ENCODE assay signal across 12 cellular contexts in genomic region chr1:6832789-6833188, GRCh38. TPM values are rescaled to one million over a fixed set of nuclear protein-coding genes. Genes with fewer than 3 reads are reported as not detected.
DNase-seq lines count a peak whose midpoint lies in the region; ATAC-seq, FAIRE-seq and TF ChIP-seq lines count a peak whose summit lies in the region.
"Had no signal": no experiment of that assay in that cellular context is flagged by ENCODE, and none has a peak within 500 bp of the region (broad histone marks: within the 10 kb centered on the region; RNA-seq: fewer than 3 reads in every experiment).

No MANE protein-coding gene starts in this region.

- peak overlapping the region; percentile 59 for H3K27ac Mint-ChIP-seq in T-helper 17 cell
- H3K27ac Mint-ChIP-seq: activated CD4-positive, alpha-beta T cell treated with anti-CD3 and anti-CD28 coated beads for 36 hours; activated naive CD8-positive, alpha-beta T cell treated with anti-CD3 and anti-CD28 coated beads, Interleukin-2, amount 10 ng/mL, durations not matched to agents 7 days and 5 days had no signal

- intact Hi-C loops in psoas muscle (cut with DNase I): no loop called here

- TF ChIP-seq CTCF in psoas muscle (IDR thresholded peaks at IDR 0.05): no peak

- peaks cover 11% of the 10 kb centered on the region for H3K4me1 Mint-ChIP-seq in T-helper 17 cell
- H3K4me1 Mint-ChIP-seq: activated naive CD8-positive, alpha-beta T cell treated with anti-CD3 and anti-CD28 coated beads, Interleukin-2, amount 10 ng/mL, durations not matched to agents 7 days and 5 days had no signal

- ATAC-seq in T-helper 17 cell (no peak), psoas muscle (peak in 3 of 4 donors; percentile 64 to 79 (median 71))
- ATAC-seq: activated CD4-positive, alpha-beta T cell treated with anti-CD3 and anti-CD28 coated beads for 36 hours; Right ventricle myocardium inferior had no signal

- peak; percentile 90 for FAIRE-seq in GM12891 (lab: Jason Lieb, UNC)

- H3K36me3 Mint-ChIP-seq in T-helper 17 cell (ENCODE audit: low read depth): peaks cover 8% of the 10 kb centered on the region

- WGBS in psoas muscle, 3 donors: 56 to 64% (median 61%) methylated on average over 2 of the region's 2 CpGs

- no peak overlapping the region for H3K4me3 Mint-ChIP-seq in T-helper 17 cell
- H3K4me3 Mint-ChIP-seq: activated CD4-positive, alpha-beta T cell treated with anti-CD3 and anti-CD28 coated beads for 36 hours; activated naive CD8-positive, alpha-beta T cell treated with anti-CD3 and anti-CD28 coated beads, Interleukin-2, amount 10 ng/mL, durations not matched to agents 7 days and 5 days had no signal

- TF ChIP-seq POLR2A in GM12891 (IDR thresholded peaks at IDR 0.05; ENCODE audit: low read depth, low read length): no peak

- peak overlapping the region; percentile 28 for H3K27ac ChIP-seq in psoas muscle

- POLR2A ChIA-PET in HEK293T (lab: Yijun Ruan, JAX): no interaction called here

- H3K4me3 ChIP-seq in psoas muscle: peak overlapping the region; percentile 42

- H3K27me3 ChIP-seq in psoas muscle (ENCODE audit: insufficient read depth in 3 of 3, low read length in 2 of 3): no peaks in the 10 kb centered on the region

- H3K9me3 ChIP-seq in T-helper 17 cell (ENCODE audit: control insufficient read depth, low read length, poor library complexity, severe bottlenecking) (no peaks in the 10 kb centered on the region), psoas muscle (no peaks in the 10 kb centered on the region)

- CTCF ChIA-PET in HEK293T (lab: Yijun Ruan, JAX): no interaction called here

- DNase-seq in GM12891 (ENCODE audit: insufficient read length, low spot score) (no peak), NCI-H2029 (lab: John Stamatoyannopoulos, UW) (peak; percentile 70), T-helper 17 cell (no peak), psoas muscle (no peak), HEK293T (ENCODE audit: extremely low spot score) (no peak), cerebellar cortex (ENCODE audit: low spot score) (no peak), NCI-H1694 treated with DMSO at 0.1 percent for 48 hours (lab: John Stamatoyannopoulos, UW) (no peak)
- DNase-seq: activated CD4-positive, alpha-beta T cell treated with anti-CD3 and anti-CD28 coated beads for 36 hours; activated naive CD8-positive, alpha-beta T cell treated with anti-CD3 and anti-CD28 coated beads, Interleukin-2, amount 10 ng/mL, durations not matched to agents 7 days and 5 days; foreskin melanocyte; MV-4-11 had no signal

- peaks cover 0 to 7% of the 10 kb centered on the region in 2 donors for H3K36me3 ChIP-seq in psoas muscle (ENCODE audit: insufficient read depth in 1 of 2, low read depth in 1 of 2)

- no peaks in the 10 kb centered on the region for H3K27me3 Mint-ChIP-seq in T-helper 17 cell
- H3K27me3 Mint-ChIP-seq: activated CD4-positive, alpha-beta T cell treated with anti-CD3 and anti-CD28 coated beads for 36 hours; activated naive CD8-positive, alpha-beta T cell treated with anti-CD3 and anti-CD28 coated beads, Interleukin-2, amount 10 ng/mL, durations not matched to agents 7 days and 5 days had no signal

- peaks cover 22% of the 10 kb centered on the region for H3K4me1 ChIP-seq in psoas muscle

TF ChIP-seq in GM12891, 5 proteins besides CTCF, POLR2A, EP300 and RAD21:
- no peak for TF ChIP-seq PAX5 (IDR thresholded peaks at IDR 0.05; ENCODE audit: insufficient read depth, low read length, severe bottlenecking)

TF ChIP-seq in HEK293T, 16 proteins besides CTCF, POLR2A, EP300 and RAD21:
- no peak for TF ChIP-seq PKNOX1 (IDR thresholded peaks at IDR 0.05)
- TF ChIP-seq ARNT (IDR thresholded peaks at IDR 0.05): no peak
- no peak for TF ChIP-seq TARDBP (IDR thresholded peaks at IDR 0.05)
- no peak for TF ChIP-seq FOXA1 (IDR thresholded peaks at IDR 0.05)
- TF ChIP-seq NFRKB (IDR thresholded peaks at IDR 0.05): no peak
- TF ChIP-seq LEF1 (IDR thresholded peaks at IDR 0.05; ENCODE audit: borderline replicate concordance): no peak
- no peak for TF ChIP-seq SP1 (IDR thresholded peaks at IDR 0.05)
- no peak for TF ChIP-seq FOXM1 (IDR thresholded peaks at IDR 0.05; ENCODE audit: borderline replicate concordance)
- TF ChIP-seq L3MBTL2 (conservative IDR thresholded peaks at IDR 0.05): no peak
- no peak for TF ChIP-seq SUZ12 (IDR thresholded peaks at IDR 0.05)

RNA-seq across cellular contexts. Expression of gene CAMTA1, which starts 47.5 kb away (rescaled TPM):
- 60.5 TPM for polyA plus RNA-seq in GM12891 (2012; ENCODE audit: low read depth, missing spikeins)
- total RNA-seq in T-helper 17 cell (10 to 100 TPM; 55.3 to 69.5 TPM), psoas muscle (10 to 100 TPM; 64.6 to 76.5 (median 66.9) TPM)
- polyA plus RNA-seq in psoas muscle: 100 to 1,000 TPM in 2 of 3 donors, 10 to 100 TPM in 1; 88.3 to 206 (median 130) TPM
